In genomic region chr22:43002198-43002577, GRCh38 we compare ENCODE assay signal across 9 cellular contexts. TPM values are rescaled to one million over a fixed set of nuclear protein-coding genes. Genes with fewer than 3 reads are reported as not detected.
DNase-seq lines count a peak whose midpoint lies in the region; ATAC-seq, FAIRE-seq and TF ChIP-seq lines count a peak whose summit lies in the region.
"Had no signal": no experiment of that assay in that cellular context is flagged by ENCODE, and none has a peak within 500 bp of the region (broad histone marks: within the 10 kb centered on the region; RNA-seq: fewer than 3 reads in every experiment).

No MANE protein-coding gene starts in this region.

- WGBS in A549 (ENCODE audit: missing lambda C conversion rate) = 1% methylated on average over 5 of the region's 5 CpGs
- WGBS in H9 (ENCODE audit: extremely low coverage, insufficient read length, low lambda C conversion rate) = no CpG with 5 or more reads among the region's 5 CpGs
- WGBS in adrenal gland, 4 donors = 8 to 20% (median 16%) methylated on average over 5 of the region's 5 CpGs

- H4K5ac ChIP-seq in H9 (ENCODE audit: insufficient read length, low read depth, low read length) = no peak overlapping the region

- no peak for TF ChIP-seq CTCF in A549 (IDR thresholded peaks at IDR 0.05)
- TF ChIP-seq CTCF in H9 (conservative IDR thresholded peaks at IDR 0.05) = no peak
- TF ChIP-seq CTCF in adrenal gland (IDR thresholded peaks at IDR 0.05) = no peak

- no peaks in the 10 kb centered on the region for H3K9me3 ChIP-seq in A549
- no peaks in the 10 kb centered on the region for H3K9me3 ChIP-seq in H9 (ENCODE audit: control insufficient read depth, low read depth, low read length)
- no peaks in the 10 kb centered on the region for H3K9me3 ChIP-seq in adrenal gland (replicated peaks in 1 of 3)

- H3K4me2 ChIP-seq in A549 (peak overlapping the region; percentile 85), H9 (ENCODE audit: insufficient read depth, insufficient read length, low read length) (no peak overlapping the region)

- DNase-seq in A549 (ENCODE audit: low read depth in 1 of 2, low spot score in 1 of 2) (peak in 1 of 2 experiments; percentile 42), H9 (no peak), adrenal gland (no peak), kidney glomerular epithelial cell (lab: John Stamatoyannopoulos, UW) (peak; percentile 76), ecto neural progenitor cell (ENCODE audit: low spot score) (no peak), NCI-H2029 treated with DMSO at 0.1 percent for 48 hours (lab: John Stamatoyannopoulos, UW) (no peak), amniotic stem cell (lab: John Stamatoyannopoulos, UW) (no peak)
- DNase-seq in central memory CD4-positive, alpha-beta T cell = no peak
- DNase-seq: activated CD8-positive, alpha-beta memory T cell treated with anti-CD3 and anti-CD28 coated beads for 24 hours had no signal

- H4K91ac ChIP-seq in H9 (ENCODE audit: insufficient read length, low read depth, low read length) = no peak overlapping the region

- peak overlapping the region; percentile 31; the same call in 2 of the 3 replicates for H3K4me3 ChIP-seq in A549
- no peak overlapping the region for H3K4me3 ChIP-seq in adrenal gland

- H3K4me1 ChIP-seq in A549 (peaks cover 100% of the 10 kb centered on the region), H9 (ENCODE audit: insufficient read depth, low read length) (peaks cover 10% of the 10 kb centered on the region; the same call in 1 of the 2 replicates), adrenal gland (replicated peaks in 1 of 2) (peaks cover 74 to 80% of the 10 kb centered on the region in 2 donors)

- TF ChIP-seq EP300 in A549 (IDR thresholded peaks at IDR 0.05) = no peak

- no peak overlapping the region for H2BK20ac ChIP-seq in H9 (ENCODE audit: low read depth, low read length, poor library complexity, severe bottlenecking)

- H2BK120ac ChIP-seq in H9 (ENCODE audit: low read depth, low read length, poor library complexity, severe bottlenecking) = no peak overlapping the region

- H2AK5ac ChIP-seq in H9 (ENCODE audit: insufficient read length, low read length) = no peak overlapping the region

- H3K27me3 ChIP-seq in H9 (ENCODE audit: insufficient read depth, low read length) (no peaks in the 10 kb centered on the region), adrenal gland (no peaks in the 10 kb centered on the region)

- intact Hi-C loops in adrenal gland (cut with DNase I) = no loop called here

- TF ChIP-seq POLR2A in A549 (IDR thresholded peaks at IDR 0.05; ENCODE audit: low read length) (no peak), adrenal gland (IDR thresholded peaks at IDR 0.05) (no peak)

- no peak overlapping the region for H3K9ac ChIP-seq in H9 (ENCODE audit: extremely low read depth, insufficient read length, low read length)

- H3K79me2 ChIP-seq in H9 (ENCODE audit: insufficient read depth, low read length) = peaks cover 39% of the 10 kb centered on the region; the same call in 1 of the 2 replicates

- H3K27ac ChIP-seq in A549 (peak overlapping the region; percentile 95 to 99), H9 (ENCODE audit: insufficient read length, low read depth, low read length) (no peak overlapping the region), adrenal gland (peak overlapping the region; percentile 55 to 85 (median 79))

- H3K14ac ChIP-seq in H9 (ENCODE audit: insufficient read depth, low read length) = no peak overlapping the region

- no peaks in the 10 kb centered on the region for H3K36me3 ChIP-seq in adrenal gland (replicated peaks in 1 of 2)

- no peak overlapping the region for H3T11ph ChIP-seq in H9 (ENCODE audit: low read length)

- no peaks in the 10 kb centered on the region for H3K27me3 Mint-ChIP-seq in H9 (ENCODE audit: low read depth)

- CTCF ChIA-PET in A549 (lab: Yijun Ruan, JAX) = interaction anchor here (0.9 to 2.9 kb wide), 4 partner anchors 11 to 88 kb away, joined by 3 to 23 read pairs (median 5); no protein-coding TSS in a partner anchor

- no peak overlapping the region for H2BK15ac ChIP-seq in H9 (ENCODE audit: low read depth, low read length)

- H3K56ac ChIP-seq in H9 (ENCODE audit: insufficient read length, low read depth, low read length) = no peak overlapping the region

- peaks cover 10 to 25% (median 14%) of the 10 kb centered on the region in 3 experiments for H3K36me3 Mint-ChIP-seq in H9 (ENCODE audit: insufficient read depth in 1 of 3, low read depth in 3 of 3)

- no peak overlapping the region; a peak in 1 of 5 replicates for H3K4me3 Mint-ChIP-seq in H9

- no peak overlapping the region for H3K18ac ChIP-seq in H9 (ENCODE audit: insufficient read length, low read depth, low read length)

- no peak overlapping the region for H4K8ac ChIP-seq in H9 (replicated peaks; ENCODE audit: insufficient read length, low read depth, low read length)

- FAIRE-seq in A549 (lab: Jason Lieb, UNC) = peak; percentile 65

- TF ChIP-seq RAD21 in A549 (conservative IDR thresholded peaks at IDR 0.05 in 1 of 2, IDR thresholded peaks at IDR 0.05 in 1 of 2) = no peak

- no peak overlapping the region for H2BK5ac ChIP-seq in H9 (ENCODE audit: insufficient read length, low read length)

- no peaks in the 10 kb centered on the region for H4K20me1 ChIP-seq in H9 (ENCODE audit: control insufficient read depth, insufficient read depth, insufficient read length)

- peaks cover 73 to 83% of the 10 kb centered on the region in 2 experiments for H3K4me1 Mint-ChIP-seq in H9

- H3K4ac ChIP-seq in H9 (ENCODE audit: low read depth, low read length) = no peak overlapping the region

- H3K27ac Mint-ChIP-seq in H9 = peak overlapping the region in 2 of 3 experiments; percentile 59 to 77; a peak in 4 of 7 replicates

- H3K9me3 Mint-ChIP-seq in H9 = peaks cover 9 to 10% of the 10 kb centered on the region in 2 experiments

- H3K23ac ChIP-seq in H9 (ENCODE audit: insufficient read length, low read depth, low read length) = no peak overlapping the region

- POLR2A ChIA-PET in A549 (lab: Yijun Ruan, JAX) = interaction anchor here (0.8 to 1.2 kb wide), 3 partner anchors 9 to 12 kb away, joined by 3 to 4 read pairs (median 3); partner anchors contain the start of gene PACSIN2

- no peaks in the 10 kb centered on the region for H3K23me2 ChIP-seq in H9 (ENCODE audit: insufficient read length, low read depth, low read length, poor library complexity, severe bottlenecking)

- peaks cover 6% of the 10 kb centered on the region for H3K79me1 ChIP-seq in H9 (ENCODE audit: insufficient read depth, low read depth, low read length, poor library complexity, severe bottlenecking)

- peak; percentile 38 to 53; a peak in 5 of 6 replicates for ATAC-seq in A549

- no peak overlapping the region for H2BK12ac ChIP-seq in H9 (ENCODE audit: insufficient read length, low read depth, low read length)

- no peak overlapping the region for H2AFZ ChIP-seq in H9 (ENCODE audit: low read length)

TF ChIP-seq in A549, 52 proteins besides CTCF, POLR2A, EP300 and RAD21:
- TF ChIP-seq JUNB (IDR thresholded peaks at IDR 0.05) = peak; percentile 34; the same call in 1 of the 2 replicates
- no peak for TF ChIP-seq EHMT2 (IDR thresholded peaks at IDR 0.05; ENCODE audit: low read depth)
- no peak for TF ChIP-seq RFX5 (IDR thresholded peaks at IDR 0.05)
- TF ChIP-seq CHD2 (IDR thresholded peaks at IDR 0.05; ENCODE audit: low read length, partially characterized antibody) = no peak
- TF ChIP-seq NR3C1 (IDR thresholded peaks at IDR 0.05) = no peak
- 0 out of 2 replicates have a peak, but pooled peaks have one; percentile 15 for TF ChIP-seq FOSL2 (IDR thresholded peaks at IDR 0.05)
- peak; percentile 67 for TF ChIP-seq FOSL2 (CRISPR knock-in tag; IDR thresholded peaks at IDR 0.05)
- no peak for TF ChIP-seq JUN (IDR thresholded peaks at IDR 0.05)
- TF ChIP-seq MYC (IDR thresholded peaks at IDR 0.05; ENCODE audit: borderline replicate concordance, low read length) = no peak
- TF ChIP-seq MAFK (IDR thresholded peaks at IDR 0.05; ENCODE audit: partially characterized antibody) = no peak
- peak; percentile 10; the same call in 1 of the 2 replicates for TF ChIP-seq GATA3 (IDR thresholded peaks at IDR 0.05; ENCODE audit: borderline replicate concordance)

RNA-seq across cellular contexts. Expression of gene PACSIN2, which starts 12.8 kb away (rescaled TPM):
- polyA plus RNA-seq in A549 (2011; rRNA removed) (76.5 and 94.0 TPM in 2 replicates), A549 (2017; fragmentation: RNase III; extraction: RNeasy Plus Mini Kit Qiagen cat#74134 plus additional on column Dnase treatment) (60.2 to 63.4 TPM (median 60.3 TPM) in 3 replicates), adrenal gland (100 to 1,000 TPM in 1 of 3 donors, 10 to 100 TPM in 2; 29.8 to 152 (median 36.5) TPM)
- 68.9 and 75.1 TPM in 2 replicates for polyA plus RNA-seq in A549 (2012; cell fraction: cytosol; rRNA removed)
- polyA plus RNA-seq in A549 (2012; cell fraction: nucleus; rRNA removed) = 75.5 and 83.5 TPM in 2 replicates
- 36.2 and 36.7 TPM in 2 replicates for polyA minus RNA-seq in A549 (2011; rRNA and poly(A)+ RNA removed)
- total RNA-seq in H9 (2021) (62.3 and 63.9 TPM in 2 replicates), adrenal gland (100 to 1,000 TPM in 6 of 8 donors, 10 to 100 TPM in 2; 77.9 to 186 (median 128) TPM)
